23 cellular contexts compared by ENCODE assay signal in the genomic region with DNA sequence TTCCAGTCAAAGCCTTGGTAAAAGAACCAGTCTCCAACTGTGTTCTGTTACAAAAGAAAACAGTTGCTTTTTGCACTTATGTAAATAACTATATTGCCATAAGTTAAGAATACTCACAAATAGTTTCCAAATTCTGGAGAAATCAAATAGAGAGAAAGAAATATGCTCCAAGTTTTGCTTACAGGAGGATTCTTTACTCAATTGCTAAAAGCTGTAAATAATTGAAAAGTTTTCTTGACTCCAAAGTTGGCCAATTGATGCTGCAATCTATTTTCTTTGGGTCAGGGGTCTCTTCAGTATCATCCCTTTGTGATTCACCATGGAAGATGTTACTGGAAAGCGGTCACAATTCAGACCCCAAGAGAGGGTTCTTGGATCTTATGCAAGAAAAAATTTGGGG. TPM values are rescaled to one million over a fixed set of nuclear protein-coding genes. Genes with fewer than 3 reads are reported as not detected.
DNase-seq lines count a peak whose midpoint lies in the region; ATAC-seq and TF ChIP-seq lines count a peak whose summit lies in the region.
"Had no signal": no experiment of that assay in that cellular context is flagged by ENCODE, and none has a peak within 500 bp of the region (broad histone marks: within the 10 kb centered on the region; RNA-seq: fewer than 3 reads in every experiment).

No MANE protein-coding gene starts in this region.

- 0 out of 2 replicates have a peak overlapping the region, but pooled peaks have one; percentile 0 for H3K4me2 ChIP-seq in HCT116 (ENCODE audit: low read length)
- H3K4me2 ChIP-seq: A549; BLaER1 treated with 17β-estradiol and CSF1 and Interleukin-3, amounts not matched to agents 10 nM and 100 nM; GM23338 had no signal

- no peaks in the 10 kb centered on the region for H3K36me3 ChIP-seq in HCT116 (ENCODE audit: control insufficient read depth in 1 of 2, insufficient read depth in 2 of 2, low read length in 2 of 2)
- H3K36me3 ChIP-seq: BE2C; BLaER1 treated with 17β-estradiol and CSF1 and Interleukin-3, amounts not matched to agents 10 nM and 100 nM had no signal

- H3K9ac ChIP-seq in HCT116 (ENCODE audit: low read length), result no peak overlapping the region; the same call in 1 of the 2 replicates
- H3K9ac ChIP-seq: BLaER1 treated with 17β-estradiol and CSF1 and Interleukin-3, amounts not matched to agents 10 nM and 100 nM had no signal

- BruUV-seq in HCT116 (replicated peaks; lab: Mats Ljungman, UMichigan), result no TSS peak

- no peaks in the 10 kb centered on the region for H3K79me2 ChIP-seq in HCT116 (ENCODE audit: insufficient read depth, low read length)

- no peak for ATAC-seq in HCT116
- ATAC-seq: A549, GM23338 had no signal

- H3K4me3 ChIP-seq in HCT116 (replicated peaks in 1 of 2; ENCODE audit: low read depth in 1 of 2, low read length in 2 of 2), result no peak overlapping the region
- H3K4me3 ChIP-seq: A549; BLaER1 treated with 17β-estradiol and CSF1 and Interleukin-3, amounts not matched to agents 10 nM and 100 nM; GM23338 had no signal

- H3K27me3 ChIP-seq in HCT116 (ENCODE audit: insufficient read depth, low read length), result no peaks in the 10 kb centered on the region
- H3K27me3 ChIP-seq: BE2C; BLaER1 treated with 17β-estradiol and CSF1 and Interleukin-3, amounts not matched to agents 10 nM and 100 nM had no signal

- H3K4me1 ChIP-seq in HCT116 (ENCODE audit: control insufficient read depth in 1 of 2, insufficient read depth in 2 of 2, low read length in 2 of 2), result peaks cover 10 to 45% of the 10 kb centered on the region in 2 experiments
- H3K4me1 ChIP-seq: BE2C had no signal

- DNase-seq in HCT116 (ENCODE audit: low read depth, low spot score) (no peak), OCI-M1 (lab: John Stamatoyannopoulos, UW) (peak; percentile 27), epithelial cell of prostate (ENCODE audit: low read depth, low spot score) (no peak), dermis blood vessel endothelial cell (no peak), SHP77 (lab: John Stamatoyannopoulos, UW) (no peak), SIG-M5 (lab: John Stamatoyannopoulos, UW) (no peak)
- DNase-seq: 8988T; ACHN; AML-193; BE2C; Calu3; CD4-positive, alpha-beta T cell; CD8-positive, alpha-beta memory T cell; DMS53; DMS79 treated with DMSO at 0.1 percent for 48 hours; GF-D8; H9 had no signal

- POLR2A ChIA-PET in HCT116 (lab: Charles Lee), result interaction anchor here (0.6 to 2.8 kb wide), 3 partner anchors 10 to 14 kb away, joined by 3 to 12 read pairs (median 4); no protein-coding TSS in a partner anchor

- intact Hi-C loops in HCT116 (cut with micrococcal nuclease), result no loop called here

- RAD21 ChIA-PET in HCT116 (lab: Charles Lee; ENCODE audit: low non-redundant PET in 1 of 2, low total read pairs in 2 of 2, uncharacterized antibody in 2 of 2, unreplicated experiment in 2 of 2), result no interaction called here

- TF ChIP-seq RAD21 in HCT116 (IDR thresholded peaks at IDR 0.05; ENCODE audit: low read depth), result no peak

- peak overlapping the region; percentile 42 for H2AFZ ChIP-seq in HCT116 (ENCODE audit: low read depth, low read length, poor library complexity, severe bottlenecking)
- H2AFZ ChIP-seq: GM23338 had no signal

- CTCF ChIA-PET in HCT116 (lab: Charles Lee), result interaction anchor here (2.4 kb wide), 1 partner anchor 13 kb away, joined by 14 read pairs; no protein-coding TSS in a partner anchor

- TF ChIP-seq CTCF in HCT116 (IDR thresholded peaks at IDR 0.05 in 2 of 3, conservative IDR thresholded peaks at IDR 0.05 in 1 of 3; ENCODE audit: borderline replicate concordance in 1 of 3, insufficient read depth in 1 of 3, low read depth in 2 of 3, low read length in 2 of 3), result no peak

- peaks cover 0 to 5% of the 10 kb centered on the region in 2 experiments; a peak in 1 of 4 replicates for H3K9me3 ChIP-seq in HCT116 (ENCODE audit: control insufficient read depth in 1 of 2, insufficient read depth in 1 of 2, low read depth in 1 of 2, low read length in 2 of 2)
- H3K9me3 ChIP-seq: BE2C had no signal

- H3K9me2 ChIP-seq in HCT116 (ENCODE audit: insufficient read depth), result no peaks in the 10 kb centered on the region; the same call in 1 of the 2 replicates

- no peaks in the 10 kb centered on the region for H4K20me1 ChIP-seq in HCT116 (ENCODE audit: insufficient read depth)
- H4K20me1 ChIP-seq: BLaER1 treated with 17β-estradiol and CSF1 and Interleukin-3, amounts not matched to agents 10 nM and 100 nM had no signal

- no peak overlapping the region for H3K27ac ChIP-seq in HCT116 (ENCODE audit: low read depth, low read length)
- H3K27ac ChIP-seq in epithelial cell of prostate, result peak overlapping the region; percentile 96
- H3K27ac ChIP-seq: BLaER1 treated with 17β-estradiol and CSF1 and Interleukin-3, amounts not matched to agents 10 nM and 100 nM had no signal

- TF ChIP-seq POLR2A in HCT116 (IDR thresholded peaks at IDR 0.05; ENCODE audit: borderline replicate concordance, extremely low read depth, insufficient read depth, insufficient read length), result no peak

TF ChIP-seq in HCT116, 20 proteins besides CTCF, POLR2A, EP300 and RAD21:
- TF ChIP-seq SIN3A (IDR thresholded peaks at IDR 0.05; ENCODE audit: low read depth) (no peak), EZH2 (IDR thresholded peaks at IDR 0.05) (no peak), CBX3 (IDR thresholded peaks at IDR 0.05; ENCODE audit: low read depth) (no peak), EZH2phosphoT487 (IDR thresholded peaks at IDR 0.05; ENCODE audit: borderline replicate concordance) (no peak), YY1 (IDR thresholded peaks at IDR 0.05; ENCODE audit: extremely low read depth, insufficient replicate concordance, low read depth, low read length) (no peak), POLR2AphosphoS5 (IDR thresholded peaks at IDR 0.05; ENCODE audit: low read depth, low read length) (no peak), FOSL1 (IDR thresholded peaks at IDR 0.05; ENCODE audit: low read depth) (no peak), TCF7L2 (IDR thresholded peaks at IDR 0.05; ENCODE audit: borderline replicate concordance, extremely low read depth, insufficient read depth, insufficient read length) (no peak), SRF (IDR thresholded peaks at IDR 0.05; ENCODE audit: low read depth) (no peak), CEBPB (IDR thresholded peaks at IDR 0.05; ENCODE audit: low read depth) (no peak), ZNF274 (IDR thresholded peaks at IDR 0.05; ENCODE audit: low read depth, low read length) (no peak)
- TF ChIP-seq, protein P1, sequence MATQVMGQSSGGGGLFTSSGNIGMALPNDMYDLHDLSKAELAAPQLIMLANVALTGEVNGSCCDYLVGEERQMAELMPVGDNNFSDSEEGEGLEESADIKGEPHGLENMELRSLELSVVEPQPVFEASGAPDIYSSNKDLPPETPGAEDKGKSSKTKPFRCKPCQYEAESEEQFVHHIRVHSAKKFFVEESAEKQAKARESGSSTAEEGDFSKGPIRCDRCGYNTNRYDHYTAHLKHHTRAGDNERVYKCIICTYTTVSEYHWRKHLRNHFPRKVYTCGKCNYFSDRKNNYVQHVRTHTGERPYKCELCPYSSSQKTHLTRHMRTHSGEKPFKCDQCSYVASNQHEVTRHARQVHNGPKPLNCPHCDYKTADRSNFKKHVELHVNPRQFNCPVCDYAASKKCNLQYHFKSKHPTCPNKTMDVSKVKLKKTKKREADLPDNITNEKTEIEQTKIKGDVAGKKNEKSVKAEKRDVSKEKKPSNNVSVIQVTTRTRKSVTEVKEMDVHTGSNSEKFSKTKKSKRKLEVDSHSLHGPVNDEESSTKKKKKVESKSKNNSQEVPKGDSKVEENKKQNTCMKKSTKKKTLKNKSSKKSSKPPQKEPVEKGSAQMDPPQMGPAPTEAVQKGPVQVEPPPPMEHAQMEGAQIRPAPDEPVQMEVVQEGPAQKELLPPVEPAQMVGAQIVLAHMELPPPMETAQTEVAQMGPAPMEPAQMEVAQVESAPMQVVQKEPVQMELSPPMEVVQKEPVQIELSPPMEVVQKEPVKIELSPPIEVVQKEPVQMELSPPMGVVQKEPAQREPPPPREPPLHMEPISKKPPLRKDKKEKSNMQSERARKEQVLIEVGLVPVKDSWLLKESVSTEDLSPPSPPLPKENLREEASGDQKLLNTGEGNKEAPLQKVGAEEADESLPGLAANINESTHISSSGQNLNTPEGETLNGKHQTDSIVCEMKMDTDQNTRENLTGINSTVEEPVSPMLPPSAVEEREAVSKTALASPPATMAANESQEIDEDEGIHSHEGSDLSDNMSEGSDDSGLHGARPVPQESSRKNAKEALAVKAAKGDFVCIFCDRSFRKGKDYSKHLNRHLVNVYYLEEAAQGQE (IDR thresholded peaks at IDR 0.05; ENCODE audit: low read depth), result no peak

RNA-seq across cellular contexts. Expression of gene NEURL1, which starts 36.0 kb away (rescaled TPM):
- total RNA-seq in HCT116 (2021; ENCODE audit: unreplicated experiment) (1.4 TPM), dermis blood vessel endothelial cell (0.19 TPM in 1 of 2 replicates, not detected in the other)
- polyA plus RNA-seq in HCT116 (2012), result 2.2 and 3.4 TPM in 2 replicates
- total RNA-seq: Calu3, Daoy had no signal

RNA-seq across cellular contexts. Expression of gene CALHM3, which starts 50.5 kb away (rescaled TPM):
- total RNA-seq in HCT116 (2021; ENCODE audit: unreplicated experiment) (0.49 TPM), dermis blood vessel endothelial cell (not detected in 2 replicates)
- polyA plus RNA-seq in HCT116 (2012), result 0.74 and 1.1 TPM in 2 replicates
- total RNA-seq: Calu3; CD4-positive, alpha-beta T cell; CD8-positive, alpha-beta memory T cell; G401; H4; H9 had no signal
- polyA plus RNA-seq: CD8-positive, alpha-beta memory T cell had no signal
